In genomic region chr1:227543283-227544066, GRCh38 we compare ENCODE assay signal across 9 cellular contexts. TPM values are rescaled to one million over a fixed set of nuclear protein-coding genes. Genes with fewer than 3 reads are reported as not detected.
DNase-seq lines count a peak whose midpoint lies in the region; ATAC-seq lines count a peak whose summit lies in the region.
"Had no signal": no experiment of that assay in that cellular context is flagged by ENCODE, and none has a peak within 500 bp of the region (broad histone marks: within the 10 kb centered on the region; RNA-seq: fewer than 3 reads in every experiment).

No MANE protein-coding gene starts in this region.

- H3K4me3 Mint-ChIP-seq in activated T-cell treated with anti-CD3 and anti-CD28 coated beads, Interleukin-2, amount 50 U/mL, for 24 hours = peak overlapping the region; percentile 25
- peak overlapping the region; percentile 57 for H3K4me3 Mint-ChIP-seq in activated T-helper 17 cell treated with anti-CD3 and anti-CD28 coated beads, Interleukin-2, amount 50 U/mL, for 72 hours
- peak overlapping the region; percentile 70 for H3K4me3 Mint-ChIP-seq in memory B cell
- peak overlapping the region; percentile 66 for H3K4me3 Mint-ChIP-seq in stimulated activated memory B cell treated with anti-CD40 and anti-IgM and Interleukin-4, amounts not matched to agents 10 μg/mL and 1 μg/mL and 100 μg/mL, for 72 hours

- H3K27me3 Mint-ChIP-seq in activated T-cell treated with anti-CD3 and anti-CD28 coated beads, Interleukin-2, amount 50 U/mL, for 24 hours = no peaks in the 10 kb centered on the region
- H3K27me3 Mint-ChIP-seq in activated T-helper 17 cell treated with anti-CD3 and anti-CD28 coated beads, Interleukin-2, amount 50 U/mL, for 72 hours = no peaks in the 10 kb centered on the region
- H3K27me3 Mint-ChIP-seq in memory B cell = peaks cover 3% of the 10 kb centered on the region
- H3K27me3 Mint-ChIP-seq in stimulated activated memory B cell treated with anti-CD40 and anti-IgM and Interleukin-4, amounts not matched to agents 10 μg/mL and 1 μg/mL and 100 μg/mL, for 72 hours = peaks cover 16% of the 10 kb centered on the region

- H3K36me3 Mint-ChIP-seq in activated T-cell treated with anti-CD3 and anti-CD28 coated beads, Interleukin-2, amount 50 U/mL, for 24 hours (ENCODE audit: low read depth) = no peaks in the 10 kb centered on the region
- no peaks in the 10 kb centered on the region for H3K36me3 Mint-ChIP-seq in activated T-helper 17 cell treated with anti-CD3 and anti-CD28 coated beads, Interleukin-2, amount 50 U/mL, for 72 hours (ENCODE audit: low read depth)
- no peaks in the 10 kb centered on the region for H3K36me3 Mint-ChIP-seq in memory B cell
- no peaks in the 10 kb centered on the region for H3K36me3 Mint-ChIP-seq in stimulated activated memory B cell treated with anti-CD40 and anti-IgM and Interleukin-4, amounts not matched to agents 10 μg/mL and 1 μg/mL and 100 μg/mL, for 72 hours

- no peaks in the 10 kb centered on the region for H3K9me3 Mint-ChIP-seq in activated T-cell treated with anti-CD3 and anti-CD28 coated beads, Interleukin-2, amount 50 U/mL, for 24 hours
- no peaks in the 10 kb centered on the region for H3K9me3 Mint-ChIP-seq in activated T-helper 17 cell treated with anti-CD3 and anti-CD28 coated beads, Interleukin-2, amount 50 U/mL, for 72 hours
- H3K9me3 Mint-ChIP-seq in memory B cell = no peaks in the 10 kb centered on the region
- H3K9me3 Mint-ChIP-seq in stimulated activated memory B cell treated with anti-CD40 and anti-IgM and Interleukin-4, amounts not matched to agents 10 μg/mL and 1 μg/mL and 100 μg/mL, for 72 hours = no peaks in the 10 kb centered on the region

- H3K4me1 Mint-ChIP-seq in activated T-cell treated with anti-CD3 and anti-CD28 coated beads, Interleukin-2, amount 50 U/mL, for 24 hours (ENCODE audit: low read depth) = peaks cover 8% of the 10 kb centered on the region
- no peaks in the 10 kb centered on the region for H3K4me1 Mint-ChIP-seq in activated T-helper 17 cell treated with anti-CD3 and anti-CD28 coated beads, Interleukin-2, amount 50 U/mL, for 72 hours
- peaks cover 7% of the 10 kb centered on the region for H3K4me1 Mint-ChIP-seq in memory B cell
- peaks cover 12% of the 10 kb centered on the region for H3K4me1 Mint-ChIP-seq in stimulated activated memory B cell treated with anti-CD40 and anti-IgM and Interleukin-4, amounts not matched to agents 10 μg/mL and 1 μg/mL and 100 μg/mL, for 72 hours

- peak overlapping the region; percentile 52 for H3K27ac Mint-ChIP-seq in activated T-cell treated with anti-CD3 and anti-CD28 coated beads, Interleukin-2, amount 50 U/mL, for 24 hours
- H3K27ac Mint-ChIP-seq in activated T-helper 17 cell treated with anti-CD3 and anti-CD28 coated beads, Interleukin-2, amount 50 U/mL, for 72 hours = peak overlapping the region; percentile 71
- no peak overlapping the region for H3K27ac Mint-ChIP-seq in memory B cell
- peak overlapping the region; percentile 58 for H3K27ac Mint-ChIP-seq in stimulated activated memory B cell treated with anti-CD40 and anti-IgM and Interleukin-4, amounts not matched to agents 10 μg/mL and 1 μg/mL and 100 μg/mL, for 72 hours

- DNase-seq in activated T-cell treated with anti-CD3 and anti-CD28 coated beads, Interleukin-2, amount 50 U/mL, for 24 hours = no peak
- DNase-seq in activated T-cell treated with anti-CD3 and anti-CD28 coated beads for 4 hours (no peak), memory B cell (ENCODE audit: low spot score in 2 of 2) (no peak), AML-193 (lab: John Stamatoyannopoulos, UW) (no peak), RPMI8226 (no peak)
- DNase-seq: NCI-H1417 treated with DMSO at 0.1 percent for 48 hours had no signal

- ATAC-seq in activated T-helper 17 cell treated with anti-CD3 and anti-CD28 coated beads, Interleukin-2, amount 50 U/mL, for 72 hours (replicated peaks) = no peak
- ATAC-seq in memory B cell (ENCODE audit: low read depth) (no peak), GM18873 (IDR thresholded peaks at IDR 0.05; ENCODE audit: low FRiP score, unreplicated experiment) (no peak)
- ATAC-seq in stimulated activated memory B cell treated with anti-CD40 and anti-IgM and Interleukin-4, amounts not matched to agents 10 μg/mL and 1 μg/mL and 100 μg/mL, for 72 hours = no peak

RNA-seq across cellular contexts. Expression of gene ZNF678, which starts 19.9 kb away (rescaled TPM):
- 10 to 100 TPM in 1 of 2 donors, 1 to 10 TPM in 1; 5.3 to 10.3 TPM for total RNA-seq in activated T-helper 17 cell treated with anti-CD3 and anti-CD28 coated beads, Interleukin-2, amount 50 U/mL, for 72 hours
